1 cellular context compared by ENCODE assay signal in the genomic region with DNA sequence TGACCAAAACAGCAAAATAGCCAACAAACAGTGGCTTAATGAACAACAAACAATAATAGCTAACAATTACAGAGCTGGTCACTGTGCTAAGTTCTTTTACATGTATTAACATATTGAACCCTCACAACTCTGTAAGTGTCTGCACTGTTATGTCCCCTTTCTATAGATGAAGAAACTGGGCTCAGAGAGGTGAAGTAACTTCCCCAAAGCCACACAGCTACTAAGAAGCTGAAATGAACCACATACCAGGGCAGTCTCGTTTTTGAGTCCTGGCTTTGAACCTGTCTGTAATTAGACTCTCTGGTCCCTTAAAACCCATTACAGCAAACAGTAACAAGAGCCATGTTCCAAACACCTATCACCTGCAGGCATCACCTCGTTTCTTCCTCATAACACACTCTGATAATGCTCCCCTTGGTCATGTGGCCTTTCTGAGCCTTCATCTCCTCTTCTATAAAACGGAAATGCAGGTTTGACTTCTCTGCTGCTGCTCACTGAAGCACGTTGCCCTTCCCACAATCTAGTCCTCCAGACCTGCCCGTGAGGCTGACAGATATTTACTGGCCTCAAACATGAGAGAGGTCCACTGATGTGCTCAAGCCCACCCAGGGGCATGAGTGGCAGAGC.
TF ChIP-seq lines count a peak whose summit lies in the region.

No MANE protein-coding gene starts in this region.

TF ChIP-seq in Ishikawa, 13 proteins besides CTCF, POLR2A, EP300 and RAD21 (continued from another document):
- TF ChIP-seq, protein P1, sequence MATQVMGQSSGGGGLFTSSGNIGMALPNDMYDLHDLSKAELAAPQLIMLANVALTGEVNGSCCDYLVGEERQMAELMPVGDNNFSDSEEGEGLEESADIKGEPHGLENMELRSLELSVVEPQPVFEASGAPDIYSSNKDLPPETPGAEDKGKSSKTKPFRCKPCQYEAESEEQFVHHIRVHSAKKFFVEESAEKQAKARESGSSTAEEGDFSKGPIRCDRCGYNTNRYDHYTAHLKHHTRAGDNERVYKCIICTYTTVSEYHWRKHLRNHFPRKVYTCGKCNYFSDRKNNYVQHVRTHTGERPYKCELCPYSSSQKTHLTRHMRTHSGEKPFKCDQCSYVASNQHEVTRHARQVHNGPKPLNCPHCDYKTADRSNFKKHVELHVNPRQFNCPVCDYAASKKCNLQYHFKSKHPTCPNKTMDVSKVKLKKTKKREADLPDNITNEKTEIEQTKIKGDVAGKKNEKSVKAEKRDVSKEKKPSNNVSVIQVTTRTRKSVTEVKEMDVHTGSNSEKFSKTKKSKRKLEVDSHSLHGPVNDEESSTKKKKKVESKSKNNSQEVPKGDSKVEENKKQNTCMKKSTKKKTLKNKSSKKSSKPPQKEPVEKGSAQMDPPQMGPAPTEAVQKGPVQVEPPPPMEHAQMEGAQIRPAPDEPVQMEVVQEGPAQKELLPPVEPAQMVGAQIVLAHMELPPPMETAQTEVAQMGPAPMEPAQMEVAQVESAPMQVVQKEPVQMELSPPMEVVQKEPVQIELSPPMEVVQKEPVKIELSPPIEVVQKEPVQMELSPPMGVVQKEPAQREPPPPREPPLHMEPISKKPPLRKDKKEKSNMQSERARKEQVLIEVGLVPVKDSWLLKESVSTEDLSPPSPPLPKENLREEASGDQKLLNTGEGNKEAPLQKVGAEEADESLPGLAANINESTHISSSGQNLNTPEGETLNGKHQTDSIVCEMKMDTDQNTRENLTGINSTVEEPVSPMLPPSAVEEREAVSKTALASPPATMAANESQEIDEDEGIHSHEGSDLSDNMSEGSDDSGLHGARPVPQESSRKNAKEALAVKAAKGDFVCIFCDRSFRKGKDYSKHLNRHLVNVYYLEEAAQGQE (IDR thresholded peaks at IDR 0.05; ENCODE audit: low read depth) = no peak
- TF ChIP-seq FOXM1 (IDR thresholded peaks at IDR 0.05; ENCODE audit: borderline replicate concordance, low read depth) = no peak
- no peak for TF ChIP-seq TCF12 (IDR thresholded peaks at IDR 0.05; ENCODE audit: low read depth)
- TF ChIP-seq, protein P2, sequence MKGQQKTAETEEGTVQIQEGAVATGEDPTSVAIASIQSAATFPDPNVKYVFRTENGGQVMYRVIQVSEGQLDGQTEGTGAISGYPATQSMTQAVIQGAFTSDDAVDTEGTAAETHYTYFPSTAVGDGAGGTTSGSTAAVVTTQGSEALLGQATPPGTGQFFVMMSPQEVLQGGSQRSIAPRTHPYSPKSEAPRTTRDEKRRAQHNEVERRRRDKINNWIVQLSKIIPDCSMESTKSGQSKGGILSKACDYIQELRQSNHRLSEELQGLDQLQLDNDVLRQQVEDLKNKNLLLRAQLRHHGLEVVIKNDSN (IDR thresholded peaks at IDR 0.05) = peak; percentile 53; the same call in 1 of the 2 replicates
- TF ChIP-seq CREB1 (IDR thresholded peaks at IDR 0.05; ENCODE audit: low read depth) = no peak
- TF ChIP-seq TAF1 (IDR thresholded peaks at IDR 0.05; ENCODE audit: low read depth) = no peak
- TF ChIP-seq, protein P3, sequence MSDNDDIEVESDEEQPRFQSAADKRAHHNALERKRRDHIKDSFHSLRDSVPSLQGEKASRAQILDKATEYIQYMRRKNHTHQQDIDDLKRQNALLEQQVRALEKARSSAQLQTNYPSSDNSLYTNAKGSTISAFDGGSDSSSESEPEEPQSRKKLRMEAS (IDR thresholded peaks at IDR 0.05) = no peak
